In genomic region chr2:221276601-221277000, GRCh38 we compare ENCODE assay signal across 36 cellular contexts.
DNase-seq lines count a peak whose midpoint lies in the region; ATAC-seq, FAIRE-seq and TF ChIP-seq lines count a peak whose summit lies in the region.
"Had no signal": no experiment of that assay in that cellular context is flagged by ENCODE, and none has a peak within 500 bp of the region (broad histone marks: within the 10 kb centered on the region; RNA-seq: fewer than 3 reads in every experiment).

No MANE protein-coding gene starts in this region.

- H3K4me3 ChIP-seq in astrocyte (ENCODE audit: insufficient read depth, low read depth, low read length) = no peak overlapping the region
- H3K4me3 ChIP-seq: A549; BLaER1; BLaER1 treated with 17β-estradiol and CSF1 and Interleukin-3, amounts not matched to agents 10 nM and 100 nM had no signal

- H3K27ac Mint-ChIP-seq in astrocyte (ENCODE audit: unreplicated experiment) (no peak overlapping the region), progenitor cell of endocrine pancreas (no peak overlapping the region)
- H3K27ac Mint-ChIP-seq: B cell; CD14-positive monocyte; CD4-positive, alpha-beta memory T cell; CD4-positive, alpha-beta T cell; CD4-positive, CD25-positive, alpha-beta regulatory T cell; CD8-positive, alpha-beta memory T cell; CD8-positive, alpha-beta T cell had no signal

- H3K27me3 Mint-ChIP-seq in astrocyte (ENCODE audit: low read depth, unreplicated experiment) = no peaks in the 10 kb centered on the region
- H3K27me3 Mint-ChIP-seq in progenitor cell of endocrine pancreas = no peaks in the 10 kb centered on the region
- H3K27me3 Mint-ChIP-seq: CD4-positive, CD25-positive, alpha-beta regulatory T cell had no signal

- H3K4me2 ChIP-seq in astrocyte (ENCODE audit: low read length) = no peak overlapping the region
- H3K4me2 ChIP-seq: A549; BLaER1; BLaER1 treated with 17β-estradiol and CSF1 and Interleukin-3, amounts not matched to agents 10 nM and 100 nM had no signal

- no peaks in the 10 kb centered on the region for H3K79me2 ChIP-seq in astrocyte (ENCODE audit: insufficient read depth, low read length)

- no peak overlapping the region for H2AFZ ChIP-seq in astrocyte (ENCODE audit: low read depth, low read length)

- H3K27me3 ChIP-seq in astrocyte (ENCODE audit: insufficient read depth, low read length) = no peaks in the 10 kb centered on the region
- H3K27me3 ChIP-seq: BE2C; BLaER1; BLaER1 treated with 17β-estradiol and CSF1 and Interleukin-3, amounts not matched to agents 10 nM and 100 nM had no signal

- no peaks in the 10 kb centered on the region for H3K9me3 ChIP-seq in astrocyte (ENCODE audit: insufficient read depth, low read depth, low read length)
- H3K9me3 ChIP-seq: A549; BE2C; BLaER1; BLaER1 treated with 17β-estradiol and CSF1 and Interleukin-3, amounts not matched to agents 10 nM and 100 nM; Caco-2 had no signal

- DNase-seq in EH (ENCODE audit: low read depth) = peak; percentile 29
- DNase-seq in EL = peak; percentile 9
- peak; percentile 22 for DNase-seq in HCEC 1CT
- peak; percentile 51 for DNase-seq in astrocyte (ENCODE audit: low read depth)
- DNase-seq in RWPE1 (ENCODE audit: low spot score) = no peak
- DNase-seq in progenitor cell of endocrine pancreas (ENCODE audit: low spot score, unreplicated experiment) = no peak
- DNase-seq in middle frontal gyrus (ENCODE audit: extremely low spot score, low spot score) = no peak
- DNase-seq: 8988T; ACHN; AML-193; BE2C; C1 segment of cervical spinal cord; Caco-2; Calu3; CD4-positive, alpha-beta memory T cell; CD4-positive, alpha-beta T cell; CD4-positive, CD25-positive, alpha-beta regulatory T cell; CD8-positive, alpha-beta memory T cell; CD8-positive, alpha-beta T cell; COR-L47; DMS 273 treated with DMSO at 0.1 percent for 48 hours; DMS153; DMS53; DMS79; DMS79 treated with DMSO at 0.1 percent for 48 hours; DND-41 had no signal

- TF ChIP-seq CTCF in astrocyte (IDR thresholded peaks at IDR 0.05; ENCODE audit: insufficient read depth, low read depth, low read length) (no peak), RWPE1 (conservative IDR thresholded peaks at IDR 0.05; ENCODE audit: low read depth) (no peak), progenitor cell of endocrine pancreas (IDR thresholded peaks at IDR 0.05; ENCODE audit: unreplicated experiment) (no peak)

- no peak overlapping the region for H3K27ac ChIP-seq in astrocyte (ENCODE audit: low read depth, low read length)
- no peak overlapping the region for H3K27ac ChIP-seq in RWPE1
- H3K27ac ChIP-seq: 22Rv1; A549; BLaER1; BLaER1 treated with 17β-estradiol and CSF1 and Interleukin-3, amounts not matched to agents 10 nM and 100 nM; C4-2B had no signal

- no peaks in the 10 kb centered on the region for H3K4me1 ChIP-seq in astrocyte (ENCODE audit: insufficient read depth, low read length)
- H3K4me1 ChIP-seq: A549; BE2C; BLaER1; BLaER1 treated with 17β-estradiol and CSF1 and Interleukin-3, amounts not matched to agents 10 nM and 100 nM had no signal

- H3K4me1 Mint-ChIP-seq in astrocyte (ENCODE audit: low read depth, unreplicated experiment) (peaks cover 7% of the 10 kb centered on the region), progenitor cell of endocrine pancreas (ENCODE audit: low read depth) (peaks cover 26% of the 10 kb centered on the region)
- H3K4me1 Mint-ChIP-seq: B cell; CD14-positive monocyte; CD4-positive, alpha-beta memory T cell; CD4-positive, CD25-positive, alpha-beta regulatory T cell; CD8-positive, alpha-beta memory T cell had no signal

- H3K4me3 Mint-ChIP-seq in astrocyte (ENCODE audit: unreplicated experiment) (no peak overlapping the region), progenitor cell of endocrine pancreas (ENCODE audit: low read depth) (no peak overlapping the region)
- H3K4me3 Mint-ChIP-seq: B cell; CD14-positive monocyte; CD4-positive, alpha-beta memory T cell; CD4-positive, alpha-beta T cell; CD4-positive, CD25-positive, alpha-beta regulatory T cell; CD8-positive, alpha-beta memory T cell; CD8-positive, alpha-beta T cell had no signal

- H3K9ac ChIP-seq in astrocyte (ENCODE audit: low read length) = no peak overlapping the region
- H3K9ac ChIP-seq: BLaER1; BLaER1 treated with 17β-estradiol and CSF1 and Interleukin-3, amounts not matched to agents 10 nM and 100 nM had no signal

- no peaks in the 10 kb centered on the region for H3K36me3 ChIP-seq in astrocyte (ENCODE audit: insufficient read depth, low read length)
- H3K36me3 ChIP-seq: BE2C; BLaER1; BLaER1 treated with 17β-estradiol and CSF1 and Interleukin-3, amounts not matched to agents 10 nM and 100 nM had no signal

- no peaks in the 10 kb centered on the region for H4K20me1 ChIP-seq in astrocyte (ENCODE audit: insufficient read depth, low read length)
- H4K20me1 ChIP-seq: BLaER1; BLaER1 treated with 17β-estradiol and CSF1 and Interleukin-3, amounts not matched to agents 10 nM and 100 nM had no signal

- POLR2A ChIA-PET in RWPE1 (lab: Yijun Ruan, JAX; ENCODE audit: low non-redundant PET) = no interaction called here

- CTCF ChIA-PET in RWPE1 (lab: Yijun Ruan, JAX) = no interaction called here

- H3K36me3 Mint-ChIP-seq in astrocyte (ENCODE audit: low read depth, unreplicated experiment) (no peaks in the 10 kb centered on the region), progenitor cell of endocrine pancreas (ENCODE audit: insufficient read depth) (no peaks in the 10 kb centered on the region)
- H3K36me3 Mint-ChIP-seq: CD14-positive monocyte; CD4-positive, alpha-beta memory T cell; CD8-positive, alpha-beta memory T cell; CD8-positive, alpha-beta T cell had no signal

- FAIRE-seq in astrocyte (lab: Jason Lieb, UNC) = no peak
- FAIRE-seq: A204.1, A549, D721Med had no signal

- H3K9me3 Mint-ChIP-seq in astrocyte (ENCODE audit: unreplicated experiment) (no peaks in the 10 kb centered on the region), progenitor cell of endocrine pancreas (ENCODE audit: low read depth) (peaks cover 3% of the 10 kb centered on the region)
- H3K9me3 Mint-ChIP-seq: CD4-positive, alpha-beta T cell; CD4-positive, CD25-positive, alpha-beta regulatory T cell; CD8-positive, alpha-beta memory T cell; CD8-positive, alpha-beta T cell had no signal

- ATAC-seq in HG03095 (IDR thresholded peaks at IDR 0.05; ENCODE audit: unreplicated experiment) = no peak
- ATAC-seq: A549; CD8-positive, alpha-beta T cell had no signal

Comparison
In these comparisons a context has a peak if more than half of its experiments do, and no peak if none do; other contexts are left out.
1. DNase-seq: peak in EH (single experiment), EL (single experiment), HCEC 1CT (single experiment) and astrocyte (single experiment); none in RWPE1 (single experiment), progenitor cell of endocrine pancreas (single experiment) and middle frontal gyrus (single experiment).